25 cellular contexts compared by ENCODE assay signal in the genomic region with DNA sequence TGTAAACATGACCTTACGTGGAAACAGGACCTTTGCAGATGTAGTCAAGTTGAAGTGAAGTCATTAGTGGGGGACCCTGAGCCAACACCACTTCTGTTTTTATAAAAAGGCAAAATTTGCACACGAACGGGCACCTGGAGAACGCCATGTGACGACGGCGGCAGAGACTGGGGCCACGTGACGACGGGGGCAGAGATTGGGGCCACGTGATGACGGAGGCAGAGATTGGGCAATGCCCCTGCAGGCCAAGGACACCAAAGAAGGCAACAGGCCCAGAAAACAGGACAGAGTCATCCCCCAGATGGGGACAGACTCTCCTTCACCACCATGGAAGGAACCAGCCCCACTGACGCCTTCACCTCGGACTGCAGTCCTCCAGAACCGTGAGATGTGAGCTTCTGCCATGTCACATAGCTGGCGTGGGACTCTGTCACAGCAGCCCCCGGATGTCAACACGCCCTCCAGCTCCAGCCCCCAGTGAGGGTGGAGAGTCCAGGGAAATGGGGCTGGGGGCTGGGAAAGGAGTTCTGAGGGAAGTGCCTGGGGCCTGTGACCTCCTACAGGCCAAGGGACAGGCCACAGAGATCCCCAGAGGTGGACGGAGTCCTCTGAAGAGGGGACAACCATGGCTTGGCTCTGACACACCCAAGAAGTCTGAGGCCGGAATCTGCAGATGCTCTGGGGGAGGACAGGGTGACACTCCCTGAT. TPM values are rescaled to one million over a fixed set of nuclear protein-coding genes. Genes with fewer than 3 reads are reported as not detected.
"Had no signal": no experiment of that assay in that cellular context is flagged by ENCODE, and none has a peak within 500 bp of the region (broad histone marks: within the 10 kb centered on the region; RNA-seq: fewer than 3 reads in every experiment).

No MANE protein-coding gene starts in this region.

- ATAC-seq: activated naive CD4-positive, alpha-beta T cell treated with anti-CD3 and anti-CD28 coated beads, Interleukin-2, amount 50 U/mL, for 72 hours; gastrocnemius medialis; left lobe of liver; stimulated activated naive CD8-positive, alpha-beta T cell treated with anti-CD3 and anti-CD28 coated beads, Interleukin-15, Interleukin-2, amounts not matched to agents 100 U/mL and 50 U/mL, for 24 hours; T-helper 17 cell had no signal

- H3K27ac ChIP-seq: adrenal gland, breast epithelium, gastrocnemius medialis, tibial artery, VCaP had no signal

- H3K9me3 ChIP-seq: adrenal gland, gastrocnemius medialis had no signal

- H3K4me3 ChIP-seq: adrenal gland, breast epithelium, gastrocnemius medialis, tibial artery had no signal

- H3K4me1 ChIP-seq: adrenal gland, breast epithelium, gastrocnemius medialis, tibial artery had no signal

- FAIRE-seq: astrocyte, kidney had no signal

- DNase-seq: activated CD4-positive, alpha-beta T cell treated with anti-CD3 and anti-CD28 coated beads, Interleukin-2, amount 50 U/mL, for 1 hour; activated CD4-positive, CD25-positive, alpha-beta regulatory T cell treated with anti-CD3 and anti-CD28 coated beads, Interleukin-2, amount 50 U/mL, for 72 hours; activated gamma-delta T cell treated with Interleukin-2 at 50 U/mL for 16 hours; cortex of kidney; gastrocnemius medialis; head of caudate nucleus; kidney; mammary epithelial cell; midbrain; nephron progenitor cell; occipital lobe; stimulated activated CD4-positive, alpha-beta T cell treated with anti-CD3 and anti-CD28 coated beads, Interleukin-2, amount 100 ng/mL, for 24 hours; stimulated activated naive CD8-positive, alpha-beta T cell treated with anti-CD3 and anti-CD28 coated beads, Interleukin-15, Interleukin-2, amounts not matched to agents 100 U/mL and 50 U/mL, for 24 hours; substantia nigra; T-helper 17 cell; tibial artery had no signal

- H3K36me3 ChIP-seq: adrenal gland, breast epithelium, gastrocnemius medialis, tibial artery had no signal

- H3K27me3 ChIP-seq: adrenal gland had no signal

RNA-seq across cellular contexts. Expression of a gene that starts 4.0 kb away (rescaled TPM):
- total RNA-seq: activated naive CD4-positive, alpha-beta T cell treated with anti-CD3 and anti-CD28 coated beads, Interleukin-2, amount 50 U/mL, for 72 hours; adrenal gland; astrocyte; breast epithelium; gastrocnemius medialis; kidney; left lobe of liver; mammary epithelial cell; occipital lobe; progenitor cell of endocrine pancreas; skeletal muscle tissue; T-helper 17 cell had no signal
- polyA plus RNA-seq: adrenal gland, esophagus, mammary epithelial cell had no signal

RNA-seq across cellular contexts. Expression of a gene that starts 4.2 kb away (rescaled TPM):
- total RNA-seq: activated naive CD4-positive, alpha-beta T cell treated with anti-CD3 and anti-CD28 coated beads, Interleukin-2, amount 50 U/mL, for 72 hours; adrenal gland; astrocyte; breast epithelium; gastrocnemius medialis; kidney; left lobe of liver; mammary epithelial cell; occipital lobe; progenitor cell of endocrine pancreas; skeletal muscle tissue; T-helper 17 cell had no signal
- polyA plus RNA-seq: adrenal gland, esophagus, mammary epithelial cell had no signal

RNA-seq across cellular contexts. Expression of a gene that starts 7.3 kb away (rescaled TPM):
- total RNA-seq: activated naive CD4-positive, alpha-beta T cell treated with anti-CD3 and anti-CD28 coated beads, Interleukin-2, amount 50 U/mL, for 72 hours; adrenal gland; astrocyte; breast epithelium; gastrocnemius medialis; kidney; left lobe of liver; mammary epithelial cell; occipital lobe; progenitor cell of endocrine pancreas; skeletal muscle tissue; T-helper 17 cell had no signal
- polyA plus RNA-seq: adrenal gland, esophagus, mammary epithelial cell had no signal

RNA-seq across cellular contexts. Expression of a gene that starts 13.3 kb away (rescaled TPM):
- total RNA-seq: activated naive CD4-positive, alpha-beta T cell treated with anti-CD3 and anti-CD28 coated beads, Interleukin-2, amount 50 U/mL, for 72 hours; adrenal gland; astrocyte; breast epithelium; gastrocnemius medialis; kidney; left lobe of liver; mammary epithelial cell; occipital lobe; progenitor cell of endocrine pancreas; skeletal muscle tissue; T-helper 17 cell had no signal
- polyA plus RNA-seq: adrenal gland, esophagus, mammary epithelial cell had no signal

RNA-seq across cellular contexts. Expression of a gene that starts 16.3 kb away (rescaled TPM):
- total RNA-seq: activated naive CD4-positive, alpha-beta T cell treated with anti-CD3 and anti-CD28 coated beads, Interleukin-2, amount 50 U/mL, for 72 hours; adrenal gland; astrocyte; breast epithelium; gastrocnemius medialis; kidney; left lobe of liver; mammary epithelial cell; occipital lobe; progenitor cell of endocrine pancreas; skeletal muscle tissue; T-helper 17 cell had no signal
- polyA plus RNA-seq: adrenal gland, esophagus, mammary epithelial cell had no signal
